Comparison of ENCODE assay signal across 14 cellular contexts in genomic region chr4:58809366-58809765, GRCh38.
"Had no signal": no experiment of that assay in that cellular context is flagged by ENCODE, and none has a peak within 500 bp of the region (broad histone marks: within the 10 kb centered on the region; RNA-seq: fewer than 3 reads in every experiment).

No MANE protein-coding gene starts in this region.

- ATAC-seq: activated CD8-positive, alpha-beta T cell treated with anti-CD3 and anti-CD28 coated beads for 36 hours; T-cell had no signal

- H3K36me3 ChIP-seq: sigmoid colon had no signal

- H3K27ac ChIP-seq: coronary artery, sigmoid colon had no signal

- DNase-seq: activated CD4-positive, alpha-beta T cell treated with anti-CD3 and anti-CD28 coated beads, Interleukin-2, amount 10 ng/mL, durations not matched to agents 24 days and 14 days; activated CD4-positive, CD25-positive, alpha-beta regulatory T cell; activated CD8-positive, alpha-beta T cell treated with anti-CD3 and anti-CD28 coated beads for 36 hours; activated naive CD4-positive, alpha-beta T cell treated with Interleukin-2 at 50 U/mL for 16 hours; activated T-cell treated with anti-CD3 and anti-CD28 coated beads, Interleukin-2, amount 50 U/mL, for 24 hours; anterior cingulate cortex; head of caudate nucleus; nucleus accumbens; sigmoid colon; stimulated activated CD8-positive, alpha-beta memory T cell treated with anti-CD3 and anti-CD28 coated beads, Interleukin-4, amount 100 ng/mL, for 48 hours; stimulated activated naive CD4-positive, alpha-beta T cell; T-cell; T-helper 9 cell had no signal

- H3K9me3 ChIP-seq: sigmoid colon had no signal

- H3K27me3 ChIP-seq: sigmoid colon had no signal

- H3K4me1 ChIP-seq: sigmoid colon had no signal

- H3K4me3 ChIP-seq: coronary artery, sigmoid colon had no signal
